ENCODE assay signal across 20 cellular contexts in genomic region chrX:49988128-49988527, GRCh38.
"Had no signal": no experiment of that assay in that cellular context is flagged by ENCODE, and none has a peak within 500 bp of the region (broad histone marks: within the 10 kb centered on the region; RNA-seq: fewer than 3 reads in every experiment).

No MANE protein-coding gene starts in this region.

- H3K27me3 ChIP-seq: brain microvascular endothelial cell, esophagus squamous epithelium, neutrophil, tibial artery had no signal

- DNase-seq: activated naive CD8-positive, alpha-beta T cell treated with anti-CD3 and anti-CD28 coated beads for 36 hours; amygdala; brain microvascular endothelial cell; cortex of kidney; effector CD8-positive, alpha-beta T cell; esophagus squamous epithelium; head of caudate nucleus; immature natural killer cell; midbrain; naive B cell; retina; T-helper 2 cell; tibial artery; uterus had no signal

- H3K36me3 ChIP-seq: brain microvascular endothelial cell, esophagus squamous epithelium, neutrophil, tibial artery, uterus had no signal

- H3K4me1 ChIP-seq: esophagus squamous epithelium, parathyroid adenoma, tibial artery, uterus had no signal

- H3K27ac Mint-ChIP-seq: activated naive CD8-positive, alpha-beta T cell treated with anti-CD3 and anti-CD28 coated beads for 36 hours; activated T-helper 1 cell treated with anti-CD3 and anti-CD28 coated beads, Interleukin-12 subunit alpha, Interleukin-12 subunit beta, Interleukin-2, Interleukin-4 antibody, amounts not matched to agents 30 ng/mL and 10 ng/mL and 1 ng/mL, durations not matched to agents 14 hours and 24 hours and 36 hours; immature natural killer cell; naive B cell; stimulated activated memory B cell treated with anti-CD40 and anti-IgM and Interleukin-4, amounts not matched to agents 10 μg/mL and 1 μg/mL and 100 μg/mL, for 72 hours had no signal

- ATAC-seq: activated CD4-positive, CD25-positive, alpha-beta regulatory T cell treated with anti-CD3 and anti-CD28 coated beads, Interleukin-2, amount 50 U/mL, for 24 hours; stimulated activated memory B cell treated with anti-CD40 and anti-IgM and Interleukin-4, amounts not matched to agents 10 μg/mL and 1 μg/mL and 100 μg/mL, for 72 hours had no signal

- H3K4me3 Mint-ChIP-seq: activated naive CD8-positive, alpha-beta T cell treated with anti-CD3 and anti-CD28 coated beads for 36 hours; activated T-helper 1 cell treated with anti-CD3 and anti-CD28 coated beads, Interleukin-12 subunit alpha, Interleukin-12 subunit beta, Interleukin-2, Interleukin-4 antibody, amounts not matched to agents 30 ng/mL and 10 ng/mL and 1 ng/mL, durations not matched to agents 14 hours and 24 hours and 36 hours; immature natural killer cell; naive B cell; stimulated activated memory B cell treated with anti-CD40 and anti-IgM and Interleukin-4, amounts not matched to agents 10 μg/mL and 1 μg/mL and 100 μg/mL, for 72 hours had no signal

- H3K9me3 ChIP-seq: esophagus squamous epithelium, neutrophil, tibial artery, uterus had no signal

- H3K36me3 Mint-ChIP-seq: immature natural killer cell; naive B cell; stimulated activated memory B cell treated with anti-CD40 and anti-IgM and Interleukin-4, amounts not matched to agents 10 μg/mL and 1 μg/mL and 100 μg/mL, for 72 hours had no signal

- H3K4me1 Mint-ChIP-seq: activated naive CD8-positive, alpha-beta T cell treated with anti-CD3 and anti-CD28 coated beads for 36 hours; immature natural killer cell; naive B cell; stimulated activated memory B cell treated with anti-CD40 and anti-IgM and Interleukin-4, amounts not matched to agents 10 μg/mL and 1 μg/mL and 100 μg/mL, for 72 hours had no signal

- H3K4me3 ChIP-seq: esophagus squamous epithelium, lung, tibial artery, uterus had no signal

- H3K27me3 Mint-ChIP-seq: activated naive CD8-positive, alpha-beta T cell treated with anti-CD3 and anti-CD28 coated beads for 36 hours; stimulated activated memory B cell treated with anti-CD40 and anti-IgM and Interleukin-4, amounts not matched to agents 10 μg/mL and 1 μg/mL and 100 μg/mL, for 72 hours had no signal

- H3K27ac ChIP-seq: brain microvascular endothelial cell, esophagus squamous epithelium, neutrophil, parathyroid adenoma, tibial artery, uterus had no signal

- H3K9me3 Mint-ChIP-seq: activated naive CD8-positive, alpha-beta T cell treated with anti-CD3 and anti-CD28 coated beads for 36 hours; activated T-helper 1 cell treated with anti-CD3 and anti-CD28 coated beads, Interleukin-12 subunit alpha, Interleukin-12 subunit beta, Interleukin-2, Interleukin-4 antibody, amounts not matched to agents 30 ng/mL and 10 ng/mL and 1 ng/mL, durations not matched to agents 14 hours and 24 hours and 36 hours; naive B cell; stimulated activated memory B cell treated with anti-CD40 and anti-IgM and Interleukin-4, amounts not matched to agents 10 μg/mL and 1 μg/mL and 100 μg/mL, for 72 hours had no signal
